Comparison of ENCODE assay signal across 8 cellular contexts in genomic region chr4:37780444-37781133, GRCh38. TPM values are rescaled to one million over a fixed set of nuclear protein-coding genes. Genes with fewer than 3 reads are reported as not detected.
A peak's percentile ranks its signal among the peaks of the same experiment; 100 is the strongest.
DNase-seq lines count a peak whose midpoint lies in the region; ATAC-seq and TF ChIP-seq lines count a peak whose summit lies in the region.

No MANE protein-coding gene starts in this region.

- peak; percentile 52 for TF ChIP-seq CTCF in LNCaP clone FGC (IDR thresholded peaks at IDR 0.05; ENCODE audit: control insufficient read depth, extremely low read depth, insufficient read depth)

- DNase-seq in AML-193 (lab: John Stamatoyannopoulos, UW) (peak; percentile 68 to 74), LNCaP clone FGC (ENCODE audit: low read depth) (peak; percentile 44), left lobe of liver (ENCODE audit: low spot score) (no peak), CD1c-positive myeloid dendritic cell (ENCODE audit: extremely low spot score) (no peak), NCI-H1417 treated with DMSO at 0.1 percent for 48 hours (lab: John Stamatoyannopoulos, UW) (no peak), NCI-H1930 (lab: John Stamatoyannopoulos, UW) (no peak)
- peak; percentile 6 to 18 for DNase-seq in activated T-helper 1 cell treated with anti-CD3 and anti-CD28 coated beads, Interleukin-2, amount 50 U/mL, for 16 hours (ENCODE audit: low read depth in 1 of 2, low spot score in 1 of 2)

- ATAC-seq in left lobe of liver: peak; percentile 43
- no peak for ATAC-seq in GM18870 (IDR thresholded peaks at IDR 0.05; ENCODE audit: unreplicated experiment)

- no peak overlapping the region for H3K4me3 ChIP-seq in LNCaP clone FGC (ENCODE audit: low read depth, low read length)

RNA-seq across cellular contexts. Expression of gene PGM2, which starts 45.9 kb away (rescaled TPM):
- total RNA-seq in left lobe of liver: 6.2 TPM

Comparison
In these comparisons a context has a peak if more than half of its experiments do, and no peak if none do; other contexts are left out.
1. DNase-seq: peak in AML-193 (2 of 2), LNCaP clone FGC (single experiment) and activated T-helper 1 cell treated with anti-CD3 and anti-CD28 coated beads, Interleukin-2, amount 50 U/mL, for 16 hours (2 of 2); none in left lobe of liver (single experiment), CD1c-positive myeloid dendritic cell (single experiment), NCI-H1417 treated with DMSO at 0.1 percent for 48 hours (single experiment) and NCI-H1930 (0 of 2).